In the genomic region with DNA sequence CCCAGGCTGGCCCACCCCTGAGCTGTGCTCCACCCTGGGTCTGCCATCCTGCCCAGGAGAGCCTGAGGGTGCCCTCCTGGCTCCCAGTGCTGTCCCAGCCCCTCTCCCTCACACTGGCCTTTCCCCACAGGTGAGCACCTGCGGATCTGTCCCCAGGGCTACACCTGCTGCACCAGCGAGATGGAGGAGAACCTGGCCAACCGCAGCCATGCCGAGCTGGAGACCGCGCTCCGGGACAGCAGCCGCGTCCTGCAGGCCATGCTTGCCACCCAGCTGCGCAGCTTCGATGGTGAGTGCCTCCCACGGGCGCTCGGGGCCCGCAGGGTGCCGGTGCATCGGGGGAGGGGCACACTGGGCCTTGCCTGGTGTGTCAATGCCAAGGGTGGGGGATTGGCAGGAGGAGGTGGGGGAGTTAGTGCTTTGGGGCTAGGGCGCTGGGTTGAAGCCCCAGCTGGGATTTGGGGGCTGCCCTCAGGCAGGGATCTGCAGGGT, we compare ENCODE assay signal across 23 cellular contexts. TPM values are rescaled to one million over a fixed set of nuclear protein-coding genes. Genes with fewer than 3 reads are reported as not detected.
A peak's percentile ranks its signal among the peaks of the same experiment; 100 is the strongest.
DNase-seq lines count a peak whose midpoint lies in the region; ATAC-seq and TF ChIP-seq lines count a peak whose summit lies in the region.
"Had no signal": no experiment of that assay in that cellular context is flagged by ENCODE, and none has a peak within 500 bp of the region (broad histone marks: within the 10 kb centered on the region; RNA-seq: fewer than 3 reads in every experiment).

No MANE protein-coding gene starts in this region.

- H3K36me3 ChIP-seq in HEK293 (ENCODE audit: control insufficient read depth in 2 of 2, insufficient read depth in 1 of 2, low read length in 2 of 2) (peaks cover 0 to 8% of the 10 kb centered on the region in 2 experiments; a peak in 1 of 3 replicates), WERI-Rb-1 (peaks cover 5% of the 10 kb centered on the region), left ventricle myocardium inferior (peaks cover 9% of the 10 kb centered on the region), ovary (no peaks in the 10 kb centered on the region)
- H3K36me3 ChIP-seq: uterus had no signal

- H3K4me3 ChIP-seq in HEK293 (ENCODE audit: low read depth, low read length) (no peak overlapping the region), WERI-Rb-1 (ENCODE audit: low read depth, low read length) (no peak overlapping the region), left ventricle myocardium inferior (no peak overlapping the region), ovary (no peak overlapping the region)
- H3K4me3 ChIP-seq: uterus had no signal

- H3K27me3 ChIP-seq in WERI-Rb-1 (ENCODE audit: insufficient read depth, low read depth, severe bottlenecking): no peaks in the 10 kb centered on the region
- peaks cover 48% of the 10 kb centered on the region for H3K27me3 ChIP-seq in left ventricle myocardium inferior (ENCODE audit: low read depth)
- no peaks in the 10 kb centered on the region for H3K27me3 ChIP-seq in ovary
- H3K27me3 ChIP-seq: uterus had no signal

- CTCF ChIA-PET in HEK293 (lab: Yijun Ruan, JAX): interaction anchor here (1.2 kb wide), 1 partner anchor 16 kb away, joined by 4 read pairs; no protein-coding TSS in a partner anchor

- 85 to 89% (median 86%) methylated on average over 18 of the region's 18 CpGs for WGBS in ovary, 3 donors

- intact Hi-C loops in left ventricle myocardium inferior (cut with micrococcal nuclease) (no loop called here), ovary (cut with DNase I) (no loop called here), CD14-positive monocyte (cut with micrococcal nuclease) (no loop called here)

- TF ChIP-seq POLR2A in ovary (IDR thresholded peaks at IDR 0.05): no peak

- peaks cover 0 to 7% (median 1%) of the 10 kb centered on the region in 7 donors for H3K9me3 Mint-ChIP-seq in CD14-positive monocyte
- H3K9me3 Mint-ChIP-seq: natural killer cell treated with Interleukin-12 subunit alpha and Interleukin-12 subunit beta and Interleukin-15 and Interleukin-18, amount 100 ng/mL, for 72 hours had no signal

- H3K4me3 Mint-ChIP-seq in CD14-positive monocyte: no peak overlapping the region
- H3K4me3 Mint-ChIP-seq: immature natural killer cell; natural killer cell treated with Interleukin-12 subunit alpha and Interleukin-12 subunit beta and Interleukin-15 and Interleukin-18, amount 100 ng/mL, for 72 hours; T-helper 17 cell had no signal

- H3K27ac Mint-ChIP-seq in CD14-positive monocyte: no peak overlapping the region
- H3K27ac Mint-ChIP-seq: immature natural killer cell; natural killer cell treated with Interleukin-12 subunit alpha and Interleukin-12 subunit beta and Interleukin-15 and Interleukin-18, amount 100 ng/mL, for 72 hours; T-helper 17 cell had no signal

- TF ChIP-seq CTCF in HEK293 (tag by site-specific recombination; IDR thresholded peaks at IDR 0.05) (no peak), WERI-Rb-1 (IDR thresholded peaks at IDR 0.05; ENCODE audit: low read depth, low read length) (no peak), left ventricle myocardium inferior (IDR thresholded peaks at IDR 0.05; ENCODE audit: borderline replicate concordance) (no peak), ovary (IDR thresholded peaks at IDR 0.05) (no peak), CD14-positive monocyte (IDR thresholded peaks at IDR 0.05) (no peak)

- no peak for ATAC-seq in GM21529 (IDR thresholded peaks at IDR 0.05; ENCODE audit: unreplicated experiment)
- ATAC-seq: natural killer cell treated with Interleukin-12 subunit alpha and Interleukin-12 subunit beta and Interleukin-15 and Interleukin-18, amount 100 ng/mL, for 72 hours; SK-N-SH treated with all-trans-retinoic acid at 6 μM for 48 hours; T-helper 17 cell had no signal

- no peak for TF ChIP-seq EP300 in ovary (IDR thresholded peaks at IDR 0.05)

- no peaks in the 10 kb centered on the region for H3K4me1 Mint-ChIP-seq in CD14-positive monocyte

- POLR2A ChIA-PET in HEK293 (lab: Yijun Ruan, JAX): no interaction called here

- no peaks in the 10 kb centered on the region for H3K4me1 ChIP-seq in HEK293 (ENCODE audit: control insufficient read depth, insufficient read depth, low read length)
- peaks cover 38% of the 10 kb centered on the region for H3K4me1 ChIP-seq in left ventricle myocardium inferior
- H3K4me1 ChIP-seq in ovary (ENCODE audit: insufficient read depth): peaks cover 15% of the 10 kb centered on the region
- H3K4me1 ChIP-seq: parathyroid adenoma had no signal

- H3K9me3 ChIP-seq in HEK293 (ENCODE audit: control insufficient read depth, insufficient read depth, low read depth, low read length) (no peaks in the 10 kb centered on the region), WERI-Rb-1 (ENCODE audit: severe bottlenecking) (no peaks in the 10 kb centered on the region), left ventricle myocardium inferior (replicated peaks) (no peaks in the 10 kb centered on the region), ovary (no peaks in the 10 kb centered on the region)
- H3K9me3 ChIP-seq: uterus had no signal

- DNase-seq in WERI-Rb-1 (peak; percentile 11), left ventricle myocardium inferior (peak; percentile 7), ovary (peak in 4 of 5 donors; percentile 17 to 41 (median 26)), NCI-H1105 (lab: John Stamatoyannopoulos, UW) (no peak), activated gamma-delta T cell treated with Interleukin-2 at 50 U/mL for 16 hours (no peak), CD14-positive monocyte (ENCODE audit: low spot score) (no peak)
- DNase-seq: activated naive CD4-positive, alpha-beta T cell treated with Interleukin-2 at 50 U/mL for 16 hours; activated T-cell treated with anti-CD3 and anti-CD28 coated beads, Interleukin-2, amount 50 U/mL, for 48 hours; amniotic stem cell; Calu3; foreskin fibroblast; immature natural killer cell; NCI-H2081 treated with DMSO at 0.1 percent for 48 hours; NCI-H748 treated with DMSO at 0.1 percent for 48 hours; stimulated activated naive CD4-positive, alpha-beta T cell treated with Interleukin-2 at 50 U/mL for 16 hours; T-helper 17 cell had no signal

- H3K27me3 Mint-ChIP-seq in CD14-positive monocyte (ENCODE audit: low read depth in 3 of 3): peaks cover 32 to 49% (median 38%) of the 10 kb centered on the region in 3 donors

- peaks cover 0 to 1% of the 10 kb centered on the region in 2 donors for H3K36me3 Mint-ChIP-seq in CD14-positive monocyte
- H3K36me3 Mint-ChIP-seq: immature natural killer cell; natural killer cell treated with Interleukin-12 subunit alpha and Interleukin-12 subunit beta and Interleukin-15 and Interleukin-18, amount 100 ng/mL, for 72 hours had no signal

- no peak overlapping the region for H3K27ac ChIP-seq in HEK293 (ENCODE audit: extremely low read depth, low read depth, low read length)
- H3K27ac ChIP-seq in WERI-Rb-1: peak overlapping the region; percentile 78
- H3K27ac ChIP-seq in left ventricle myocardium inferior (replicated peaks): no peak overlapping the region
- H3K27ac ChIP-seq in ovary: no peak overlapping the region
- H3K27ac ChIP-seq: C4-2B, parathyroid adenoma, uterus had no signal

TF ChIP-seq in HEK293, 187 proteins besides CTCF, POLR2A, EP300 and RAD21:
- TF ChIP-seq ZNF837 (tag by site-specific recombination; IDR thresholded peaks at IDR 0.05) (no peak), ZNF514 (tag by site-specific recombination; IDR thresholded peaks at IDR 0.05) (no peak), ZBTB44 (tag by site-specific recombination; IDR thresholded peaks at IDR 0.05) (no peak), ZNF335 (tag by site-specific recombination; conservative IDR thresholded peaks at IDR 0.05) (no peak), SCRT1 (tag by site-specific recombination; IDR thresholded peaks at IDR 0.05; ENCODE audit: borderline replicate concordance) (peak; percentile 95), ZSCAN30 (tag by site-specific recombination; IDR thresholded peaks at IDR 0.05) (no peak), ZNF521 (tag by site-specific recombination; IDR thresholded peaks at IDR 0.05) (no peak), RBAK (tag by site-specific recombination; IDR thresholded peaks at IDR 0.05) (no peak), ZNF548 (tag by site-specific recombination; IDR thresholded peaks at IDR 0.05) (no peak), ZNF623 (tag by site-specific recombination; IDR thresholded peaks at IDR 0.05) (no peak), HOXD13 (CRISPR knock-in tag; IDR thresholded peaks at IDR 0.05; ENCODE audit: borderline replicate concordance) (no peak), ZNF585B (tag by site-specific recombination; IDR thresholded peaks at IDR 0.05) (no peak), SCRT2 (tag by site-specific recombination; IDR thresholded peaks at IDR 0.05) (peak; percentile 83), ZNF175 (tag by site-specific recombination; IDR thresholded peaks at IDR 0.05) (no peak), ZFP3 (tag by site-specific recombination; IDR thresholded peaks at IDR 0.05; ENCODE audit: low read depth) (no peak), GLIS1 (tag by site-specific recombination; IDR thresholded peaks at IDR 0.05) (0 out of 2 replicates have a peak, but pooled peaks have one; percentile 0), WT1 (tag by site-specific recombination; IDR thresholded peaks at IDR 0.05) (no peak), ZNF221 (tag by site-specific recombination; IDR thresholded peaks at IDR 0.05; ENCODE audit: borderline replicate concordance) (no peak)

RNA-seq across cellular contexts. Expression of gene GPC1, which starts 23.5 kb away (rescaled TPM):
- total RNA-seq in left ventricle myocardium inferior (187 TPM), ovary (100 to 1,000 TPM in 1 of 7 donors, 10 to 100 TPM in 6; 27.2 to 149 (median 73.3) TPM)
- polyA plus RNA-seq in ovary (10 to 100 TPM in 1 of 2 donors, 1 to 10 TPM in 1; 2.9 to 63.3 TPM), CD14-positive monocyte (not detected)
- polyA plus RNA-seq: immature natural killer cell had no signal

Comparison
In these comparisons a context has a peak if more than half of its experiments do, and no peak if none do; other contexts are left out.
1. DNase-seq: peak in WERI-Rb-1 (single experiment), left ventricle myocardium inferior (single experiment) and ovary (4 of 5); none in NCI-H1105 (single experiment), activated gamma-delta T cell treated with Interleukin-2 at 50 U/mL for 16 hours (single experiment) and CD14-positive monocyte (single experiment).